ENCODE assay signal across 22 cellular contexts in genomic region chr13:33184131-33184485, GRCh38.
DNase-seq lines count a peak whose midpoint lies in the region; ATAC-seq and TF ChIP-seq lines count a peak whose summit lies in the region.
"Had no signal": no experiment of that assay in that cellular context is flagged by ENCODE, and none has a peak within 500 bp of the region (broad histone marks: within the 10 kb centered on the region; RNA-seq: fewer than 3 reads in every experiment).

No MANE protein-coding gene starts in this region.

- no peak for TF ChIP-seq CTCF in GM12865 (IDR thresholded peaks at IDR 0.05; ENCODE audit: insufficient read depth, low read depth, low read length, missing control alignments)
- no peak for TF ChIP-seq CTCF in esophagus muscularis mucosa (IDR thresholded peaks at IDR 0.05)

- peaks cover 0 to 9% of the 10 kb centered on the region in 2 donors for H3K27me3 Mint-ChIP-seq in stimulated activated naive B cell treated with anti-CD40 and anti-IgM and Interleukin-4, amounts not matched to agents 10 μg/mL and 1 μg/mL and 100 μg/mL, for 72 hours

- ATAC-seq in stimulated activated naive B cell treated with anti-CD40 and anti-IgM and Interleukin-4, amounts not matched to agents 10 μg/mL and 1 μg/mL and 100 μg/mL, for 72 hours (replicated peaks), result no peak
- ATAC-seq: CD8-positive, alpha-beta T cell had no signal

- no peak overlapping the region for H3K4me3 Mint-ChIP-seq in stimulated activated naive B cell treated with anti-CD40 and anti-IgM and Interleukin-4, amounts not matched to agents 10 μg/mL and 1 μg/mL and 100 μg/mL, for 72 hours
- H3K4me3 Mint-ChIP-seq: activated CD4-positive, alpha-beta memory T cell treated with anti-CD3 and anti-CD28 coated beads, Interleukin-2, amount 10 ng/mL, durations not matched to agents 7 days and 5 days; activated naive CD8-positive, alpha-beta T cell treated with anti-CD3 and anti-CD28 coated beads, Interleukin-2, amount 10 ng/mL, durations not matched to agents 7 days and 5 days; CD8-positive, alpha-beta T cell; immature natural killer cell; nephron progenitor cell had no signal

- H3K27ac Mint-ChIP-seq in stimulated activated naive B cell treated with anti-CD40 and anti-IgM and Interleukin-4, amounts not matched to agents 10 μg/mL and 1 μg/mL and 100 μg/mL, for 72 hours, result no peak overlapping the region
- H3K27ac Mint-ChIP-seq: activated CD4-positive, alpha-beta memory T cell treated with anti-CD3 and anti-CD28 coated beads, Interleukin-2, amount 10 ng/mL, durations not matched to agents 7 days and 5 days; activated naive CD8-positive, alpha-beta T cell treated with anti-CD3 and anti-CD28 coated beads, Interleukin-2, amount 10 ng/mL, durations not matched to agents 7 days and 5 days; CD8-positive, alpha-beta T cell; immature natural killer cell; nephron progenitor cell had no signal

- no peaks in the 10 kb centered on the region for H3K9me3 ChIP-seq in SJSA1 (replicated peaks)
- no peaks in the 10 kb centered on the region for H3K9me3 ChIP-seq in esophagus muscularis mucosa
- H3K9me3 ChIP-seq: heart right ventricle, prostate gland, suprapubic skin had no signal

- peak; percentile 52 for DNase-seq in GM12865 (ENCODE audit: low read depth)
- DNase-seq in SJSA1 (ENCODE audit: low read depth in 1 of 2, low spot score in 2 of 2), result no peak
- DNase-seq in esophagus muscularis mucosa (ENCODE audit: extremely low spot score), result no peak
- DNase-seq in glomerular visceral epithelial cell (ENCODE audit: extremely low spot score), result no peak
- no peak for DNase-seq in stimulated activated naive B cell treated with anti-CD40 and anti-IgM and Interleukin-4, amounts not matched to agents 10 μg/mL and 1 μg/mL and 100 μg/mL, for 72 hours
- DNase-seq in NCI-H748 treated with DMSO at 0.1 percent for 48 hours (lab: John Stamatoyannopoulos, UW), result no peak
- DNase-seq: activated CD4-positive, alpha-beta memory T cell treated with anti-CD3 and anti-CD28 coated beads, Interleukin-2, amount 10 ng/mL, durations not matched to agents 7 days and 5 days; activated naive CD8-positive, alpha-beta T cell treated with anti-CD3 and anti-CD28 coated beads, Interleukin-2, amount 10 ng/mL, durations not matched to agents 7 days and 5 days; CD8-positive, alpha-beta T cell; DMS53; effector CD4-positive, alpha-beta T cell; heart right ventricle; immature natural killer cell; MM.1S; NCI-H1436 treated with DMSO at 0.1 percent for 48 hours; NCI-H2171; NCI-H526; nephron progenitor cell had no signal

- intact Hi-C loops in esophagus muscularis mucosa (cut with DNase I), result no loop called here

- H3K9me3 Mint-ChIP-seq in stimulated activated naive B cell treated with anti-CD40 and anti-IgM and Interleukin-4, amounts not matched to agents 10 μg/mL and 1 μg/mL and 100 μg/mL, for 72 hours, result no peaks in the 10 kb centered on the region
- H3K9me3 Mint-ChIP-seq: activated CD4-positive, alpha-beta memory T cell treated with anti-CD3 and anti-CD28 coated beads, Interleukin-2, amount 10 ng/mL, durations not matched to agents 7 days and 5 days; CD8-positive, alpha-beta T cell; nephron progenitor cell had no signal

- no peak overlapping the region for H3K4me3 ChIP-seq in GM12865 (ENCODE audit: low read depth, low read length)
- H3K4me3 ChIP-seq in SJSA1, result no peak overlapping the region
- H3K4me3 ChIP-seq in esophagus muscularis mucosa, result no peak overlapping the region
- H3K4me3 ChIP-seq in rectal smooth muscle tissue (ENCODE audit: low read length), result no peak overlapping the region
- H3K4me3 ChIP-seq: cardiac muscle cell, heart right ventricle, prostate gland, suprapubic skin had no signal

- H3K4me1 ChIP-seq in SJSA1 (replicated peaks) (peaks cover 59% of the 10 kb centered on the region), esophagus muscularis mucosa (peaks cover 76 to 100% (median 91%) of the 10 kb centered on the region in 4 donors), rectal smooth muscle tissue (ENCODE audit: control insufficient read depth, insufficient read depth, low read length) (peaks cover 49% of the 10 kb centered on the region)
- H3K4me1 ChIP-seq: prostate gland had no signal

- no peaks in the 10 kb centered on the region for H3K36me3 Mint-ChIP-seq in stimulated activated naive B cell treated with anti-CD40 and anti-IgM and Interleukin-4, amounts not matched to agents 10 μg/mL and 1 μg/mL and 100 μg/mL, for 72 hours
- H3K36me3 Mint-ChIP-seq: activated naive CD8-positive, alpha-beta T cell treated with anti-CD3 and anti-CD28 coated beads, Interleukin-2, amount 10 ng/mL, durations not matched to agents 7 days and 5 days; CD8-positive, alpha-beta T cell; immature natural killer cell had no signal

- no peak for TF ChIP-seq POLR2A in esophagus muscularis mucosa (IDR thresholded peaks at IDR 0.05; ENCODE audit: low read depth)

- peaks cover 5 to 7% of the 10 kb centered on the region in 2 donors for H3K4me1 Mint-ChIP-seq in stimulated activated naive B cell treated with anti-CD40 and anti-IgM and Interleukin-4, amounts not matched to agents 10 μg/mL and 1 μg/mL and 100 μg/mL, for 72 hours

- H3K36me3 ChIP-seq in SJSA1, result no peaks in the 10 kb centered on the region
- peaks cover 0 to 4% (median 0%) of the 10 kb centered on the region in 4 donors for H3K36me3 ChIP-seq in esophagus muscularis mucosa
- no peaks in the 10 kb centered on the region for H3K36me3 ChIP-seq in rectal smooth muscle tissue (ENCODE audit: control insufficient read depth, insufficient read depth, low read length)
- H3K36me3 ChIP-seq: cardiac muscle cell, prostate gland, suprapubic skin had no signal

- no peak overlapping the region for H3K9ac ChIP-seq in rectal smooth muscle tissue (ENCODE audit: low read length)

- no peak for TF ChIP-seq EP300 in esophagus muscularis mucosa (IDR thresholded peaks at IDR 0.05)

- H3K27me3 ChIP-seq in SJSA1 (replicated peaks) (no peaks in the 10 kb centered on the region), esophagus muscularis mucosa (no peaks in the 10 kb centered on the region), rectal smooth muscle tissue (ENCODE audit: control insufficient read depth, insufficient read depth, low read length) (no peaks in the 10 kb centered on the region)
- H3K27me3 ChIP-seq: cardiac muscle cell, heart right ventricle, suprapubic skin had no signal

- H3K27ac ChIP-seq in SJSA1 (peak overlapping the region; percentile 63), esophagus muscularis mucosa (replicated peaks in 1 of 4) (peak overlapping the region; percentile 37 to 64 (median 50)), rectal smooth muscle tissue (ENCODE audit: low read depth, low read length) (peak overlapping the region; percentile 77)
- H3K27ac ChIP-seq: cardiac muscle cell, prostate gland, suprapubic skin had no signal

- WGBS in esophagus muscularis mucosa, result 45% methylated on average over 2 of the region's 2 CpGs
